1 cellular context compared by ENCODE assay signal in genomic region chr16:90018297-90019200, GRCh38.
TF ChIP-seq lines count a peak whose summit lies in the region.

No MANE protein-coding gene starts in this region.

TF ChIP-seq in HEK293, 187 proteins besides CTCF, POLR2A, EP300 and RAD21 (continued from another document):
- no peak for TF ChIP-seq ZNF488 (tag by site-specific recombination; IDR thresholded peaks at IDR 0.05)
- no peak for TF ChIP-seq ZNF555 (tag by site-specific recombination; conservative IDR thresholded peaks at IDR 0.05)
- no peak for TF ChIP-seq ZNF544 (tag by site-specific recombination; IDR thresholded peaks at IDR 0.05)
- TF ChIP-seq, protein P1, sequence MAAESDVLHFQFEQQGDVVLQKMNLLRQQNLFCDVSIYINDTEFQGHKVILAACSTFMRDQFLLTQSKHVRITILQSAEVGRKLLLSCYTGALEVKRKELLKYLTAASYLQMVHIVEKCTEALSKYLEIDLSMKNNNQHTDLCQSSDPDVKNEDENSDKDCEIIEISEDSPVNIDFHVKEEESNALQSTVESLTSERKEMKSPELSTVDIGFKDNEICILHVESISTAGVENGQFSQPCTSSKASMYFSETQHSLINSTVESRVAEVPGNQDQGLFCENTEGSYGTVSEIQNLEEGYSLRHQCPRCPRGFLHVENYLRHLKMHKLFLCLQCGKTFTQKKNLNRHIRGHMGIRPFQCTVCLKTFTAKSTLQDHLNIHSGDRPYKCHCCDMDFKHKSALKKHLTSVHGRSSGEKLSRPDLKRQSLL (tag by site-specific recombination; IDR thresholded peaks at IDR 0.05): peak; percentile 40; the same call in 1 of the 2 replicates
- TF ChIP-seq ZBTB17 (tag by site-specific recombination; IDR thresholded peaks at IDR 0.05): peak; percentile 77
- no peak for TF ChIP-seq KLF7 (tag by site-specific recombination; IDR thresholded peaks at IDR 0.05; ENCODE audit: borderline replicate concordance)
- TF ChIP-seq EGR2 (tag by site-specific recombination; IDR thresholded peaks at IDR 0.05; ENCODE audit: low read depth): no peak
- peak; percentile 66 for TF ChIP-seq GLIS2 (tag by site-specific recombination; IDR thresholded peaks at IDR 0.05)
- TF ChIP-seq ZNF19 (tag by site-specific recombination; IDR thresholded peaks at IDR 0.05; ENCODE audit: low read depth): no peak
- TF ChIP-seq ZNF112 (tag by site-specific recombination; IDR thresholded peaks at IDR 0.05): no peak
- TF ChIP-seq, protein P2, sequence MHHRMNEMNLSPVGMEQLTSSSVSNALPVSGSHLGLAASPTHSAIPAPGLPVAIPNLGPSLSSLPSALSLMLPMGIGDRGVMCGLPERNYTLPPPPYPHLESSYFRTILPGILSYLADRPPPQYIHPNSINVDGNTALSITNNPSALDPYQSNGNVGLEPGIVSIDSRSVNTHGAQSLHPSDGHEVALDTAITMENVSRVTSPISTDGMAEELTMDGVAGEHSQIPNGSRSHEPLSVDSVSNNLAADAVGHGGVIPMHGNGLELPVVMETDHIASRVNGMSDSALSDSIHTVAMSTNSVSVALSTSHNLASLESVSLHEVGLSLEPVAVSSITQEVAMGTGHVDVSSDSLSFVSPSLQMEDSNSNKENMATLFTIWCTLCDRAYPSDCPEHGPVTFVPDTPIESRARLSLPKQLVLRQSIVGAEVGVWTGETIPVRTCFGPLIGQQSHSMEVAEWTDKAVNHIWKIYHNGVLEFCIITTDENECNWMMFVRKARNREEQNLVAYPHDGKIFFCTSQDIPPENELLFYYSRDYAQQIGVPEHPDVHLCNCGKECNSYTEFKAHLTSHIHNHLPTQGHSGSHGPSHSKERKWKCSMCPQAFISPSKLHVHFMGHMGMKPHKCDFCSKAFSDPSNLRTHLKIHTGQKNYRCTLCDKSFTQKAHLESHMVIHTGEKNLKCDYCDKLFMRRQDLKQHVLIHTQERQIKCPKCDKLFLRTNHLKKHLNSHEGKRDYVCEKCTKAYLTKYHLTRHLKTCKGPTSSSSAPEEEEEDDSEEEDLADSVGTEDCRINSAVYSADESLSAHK (tag by site-specific recombination; IDR thresholded peaks at IDR 0.05): no peak
- no peak for TF ChIP-seq ZNF24 (tag by site-specific recombination; IDR thresholded peaks at IDR 0.05)
- peak; percentile 58 for TF ChIP-seq ZNF600 (tag by site-specific recombination; IDR thresholded peaks at IDR 0.05)
- TF ChIP-seq, protein P3, sequence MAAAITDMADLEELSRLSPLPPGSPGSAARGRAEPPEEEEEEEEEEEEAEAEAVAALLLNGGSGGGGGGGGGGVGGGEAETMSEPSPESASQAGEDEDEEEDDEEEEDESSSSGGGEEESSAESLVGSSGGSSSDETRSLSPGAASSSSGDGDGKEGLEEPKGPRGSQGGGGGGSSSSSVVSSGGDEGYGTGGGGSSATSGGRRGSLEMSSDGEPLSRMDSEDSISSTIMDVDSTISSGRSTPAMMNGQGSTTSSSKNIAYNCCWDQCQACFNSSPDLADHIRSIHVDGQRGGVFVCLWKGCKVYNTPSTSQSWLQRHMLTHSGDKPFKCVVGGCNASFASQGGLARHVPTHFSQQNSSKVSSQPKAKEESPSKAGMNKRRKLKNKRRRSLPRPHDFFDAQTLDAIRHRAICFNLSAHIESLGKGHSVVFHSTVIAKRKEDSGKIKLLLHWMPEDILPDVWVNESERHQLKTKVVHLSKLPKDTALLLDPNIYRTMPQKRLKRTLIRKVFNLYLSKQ (tag by site-specific recombination; IDR thresholded peaks at IDR 0.05; ENCODE audit: borderline replicate concordance): no peak
- 0 out of 2 replicates have a peak, but pooled peaks have one; percentile 46 for TF ChIP-seq ZBTB7A (tag by site-specific recombination; IDR thresholded peaks at IDR 0.05; ENCODE audit: low read depth)
- no peak for TF ChIP-seq ZNF132 (tag by site-specific recombination; IDR thresholded peaks at IDR 0.05; ENCODE audit: borderline replicate concordance)
- no peak for TF ChIP-seq ZFP41 (tag by site-specific recombination; IDR thresholded peaks at IDR 0.05; ENCODE audit: borderline replicate concordance)
- TF ChIP-seq ZNF335 (tag by site-specific recombination; conservative IDR thresholded peaks at IDR 0.05): peak; percentile 78
- TF ChIP-seq ZBTB20 (tag by site-specific recombination; IDR thresholded peaks at IDR 0.05): peak; percentile 87
- no peak for TF ChIP-seq ZFP37 (tag by site-specific recombination; IDR thresholded peaks at IDR 0.05)
- no peak for TF ChIP-seq ATF2 (tag by site-specific recombination; IDR thresholded peaks at IDR 0.05; ENCODE audit: low read depth)
- TF ChIP-seq YY2 (tag by site-specific recombination; IDR thresholded peaks at IDR 0.05): no peak
- TF ChIP-seq ZNF114 (tag by site-specific recombination; IDR thresholded peaks at IDR 0.05): no peak
- no peak for TF ChIP-seq SP2 (tag by site-specific recombination; IDR thresholded peaks at IDR 0.05)
- no peak for TF ChIP-seq PBX3 (CRISPR knock-in tag; IDR thresholded peaks at IDR 0.05)
